ENCODE assay signal across 17 cellular contexts in the genomic region with DNA sequence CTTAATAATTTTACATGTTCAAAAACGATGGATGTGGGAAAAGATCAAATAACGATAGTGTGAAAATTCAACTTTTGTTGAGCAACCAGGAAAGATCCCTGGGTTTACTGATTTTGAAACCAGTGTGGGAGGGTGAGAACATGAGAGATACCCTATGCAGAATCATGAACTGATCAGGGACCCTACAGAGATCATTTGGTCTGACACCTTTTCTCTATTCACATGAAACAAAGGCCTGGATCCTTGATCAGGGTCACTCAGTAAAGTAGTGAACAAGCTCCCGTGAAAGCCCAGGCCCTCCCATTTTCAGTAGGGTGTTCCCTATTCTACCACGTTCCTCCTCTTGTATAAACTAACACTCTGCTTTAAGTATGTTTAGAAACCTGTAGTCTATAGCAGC.
"Had no signal": no experiment of that assay in that cellular context is flagged by ENCODE, and none has a peak within 500 bp of the region (broad histone marks: within the 10 kb centered on the region; RNA-seq: fewer than 3 reads in every experiment).

No MANE protein-coding gene starts in this region.

- H3K27me3 Mint-ChIP-seq: activated CD4-positive, alpha-beta T cell treated with anti-CD3 and anti-CD28 coated beads, Interleukin-2, amount 10 ng/mL, durations not matched to agents 7 days and 5 days; effector memory CD8-positive, alpha-beta T cell; T-helper 17 cell had no signal

- H3K27ac Mint-ChIP-seq: activated CD4-positive, alpha-beta T cell treated with anti-CD3 and anti-CD28 coated beads, Interleukin-2, amount 10 ng/mL, durations not matched to agents 7 days and 5 days; nephron progenitor cell; T-helper 17 cell; WTC11 had no signal

- H3K4me3 ChIP-seq: right atrium auricular region, suprapubic skin had no signal

- H3K27ac ChIP-seq: epithelial cell of prostate, right atrium auricular region, suprapubic skin had no signal

- H3K27me3 ChIP-seq: right atrium auricular region had no signal

- H3K9me3 ChIP-seq: right atrium auricular region, suprapubic skin had no signal

- H3K36me3 ChIP-seq: right atrium auricular region, suprapubic skin had no signal

- DNase-seq: activated CD4-positive, alpha-beta T cell treated with anti-CD3 and anti-CD28 coated beads, Interleukin-2, amount 10 ng/mL, durations not matched to agents 7 days and 5 days; dermis blood vessel endothelial cell; effector memory CD8-positive, alpha-beta T cell; foreskin melanocyte; nephron progenitor cell; occipital lobe; stimulated activated CD4-positive, alpha-beta T cell treated with anti-CD3 and anti-CD28 coated beads, Interleukin-15, amount 100 ng/mL, for 24 hours; stimulated activated CD4-positive, alpha-beta T cell treated with anti-CD3 and anti-CD28 coated beads, Interleukin-4, amount 100 ng/mL, for 24 hours; stimulated activated naive CD4-positive, alpha-beta T cell treated with Interleukin-2 at 50 U/mL for 16 hours; T-helper 17 cell; trophoblast cell had no signal

- ATAC-seq: effector memory CD8-positive, alpha-beta T cell; T-helper 17 cell; WTC11 had no signal

- H3K9me3 Mint-ChIP-seq: effector memory CD8-positive, alpha-beta T cell had no signal

- H3K36me3 Mint-ChIP-seq: WTC11 had no signal

- FAIRE-seq: astrocyte, bronchial epithelial cell had no signal

- H3K4me3 Mint-ChIP-seq: activated CD4-positive, alpha-beta T cell treated with anti-CD3 and anti-CD28 coated beads, Interleukin-2, amount 10 ng/mL, durations not matched to agents 7 days and 5 days; effector memory CD8-positive, alpha-beta T cell; nephron progenitor cell; T-helper 17 cell; WTC11 had no signal
